Comparison of ENCODE assay signal across 1 cellular context in the genomic region with DNA sequence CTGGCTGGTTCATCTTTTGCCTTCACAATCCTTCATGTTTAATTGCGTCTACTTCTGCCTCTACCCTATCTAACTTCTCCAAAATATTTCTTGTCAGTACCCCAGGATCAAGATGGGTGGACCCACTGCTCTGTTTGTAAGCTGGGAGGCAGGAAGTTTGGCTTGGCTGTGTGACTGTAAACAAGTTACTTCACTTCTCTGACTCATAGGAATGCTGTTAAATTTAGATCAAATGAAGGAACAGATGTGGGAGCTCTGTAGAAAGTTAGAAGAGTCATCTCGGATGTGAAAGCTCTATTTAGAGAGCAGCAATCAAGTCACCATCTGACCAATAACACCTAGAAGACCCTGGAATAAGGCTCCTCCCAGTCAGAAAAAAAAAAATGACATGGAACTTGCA.
TF ChIP-seq lines count a peak whose summit lies in the region.

No MANE protein-coding gene starts in this region.

TF ChIP-seq in GM23338, 12 proteins besides CTCF, POLR2A, EP300 and RAD21 (continued from another document):
- TF ChIP-seq, protein P1, sequence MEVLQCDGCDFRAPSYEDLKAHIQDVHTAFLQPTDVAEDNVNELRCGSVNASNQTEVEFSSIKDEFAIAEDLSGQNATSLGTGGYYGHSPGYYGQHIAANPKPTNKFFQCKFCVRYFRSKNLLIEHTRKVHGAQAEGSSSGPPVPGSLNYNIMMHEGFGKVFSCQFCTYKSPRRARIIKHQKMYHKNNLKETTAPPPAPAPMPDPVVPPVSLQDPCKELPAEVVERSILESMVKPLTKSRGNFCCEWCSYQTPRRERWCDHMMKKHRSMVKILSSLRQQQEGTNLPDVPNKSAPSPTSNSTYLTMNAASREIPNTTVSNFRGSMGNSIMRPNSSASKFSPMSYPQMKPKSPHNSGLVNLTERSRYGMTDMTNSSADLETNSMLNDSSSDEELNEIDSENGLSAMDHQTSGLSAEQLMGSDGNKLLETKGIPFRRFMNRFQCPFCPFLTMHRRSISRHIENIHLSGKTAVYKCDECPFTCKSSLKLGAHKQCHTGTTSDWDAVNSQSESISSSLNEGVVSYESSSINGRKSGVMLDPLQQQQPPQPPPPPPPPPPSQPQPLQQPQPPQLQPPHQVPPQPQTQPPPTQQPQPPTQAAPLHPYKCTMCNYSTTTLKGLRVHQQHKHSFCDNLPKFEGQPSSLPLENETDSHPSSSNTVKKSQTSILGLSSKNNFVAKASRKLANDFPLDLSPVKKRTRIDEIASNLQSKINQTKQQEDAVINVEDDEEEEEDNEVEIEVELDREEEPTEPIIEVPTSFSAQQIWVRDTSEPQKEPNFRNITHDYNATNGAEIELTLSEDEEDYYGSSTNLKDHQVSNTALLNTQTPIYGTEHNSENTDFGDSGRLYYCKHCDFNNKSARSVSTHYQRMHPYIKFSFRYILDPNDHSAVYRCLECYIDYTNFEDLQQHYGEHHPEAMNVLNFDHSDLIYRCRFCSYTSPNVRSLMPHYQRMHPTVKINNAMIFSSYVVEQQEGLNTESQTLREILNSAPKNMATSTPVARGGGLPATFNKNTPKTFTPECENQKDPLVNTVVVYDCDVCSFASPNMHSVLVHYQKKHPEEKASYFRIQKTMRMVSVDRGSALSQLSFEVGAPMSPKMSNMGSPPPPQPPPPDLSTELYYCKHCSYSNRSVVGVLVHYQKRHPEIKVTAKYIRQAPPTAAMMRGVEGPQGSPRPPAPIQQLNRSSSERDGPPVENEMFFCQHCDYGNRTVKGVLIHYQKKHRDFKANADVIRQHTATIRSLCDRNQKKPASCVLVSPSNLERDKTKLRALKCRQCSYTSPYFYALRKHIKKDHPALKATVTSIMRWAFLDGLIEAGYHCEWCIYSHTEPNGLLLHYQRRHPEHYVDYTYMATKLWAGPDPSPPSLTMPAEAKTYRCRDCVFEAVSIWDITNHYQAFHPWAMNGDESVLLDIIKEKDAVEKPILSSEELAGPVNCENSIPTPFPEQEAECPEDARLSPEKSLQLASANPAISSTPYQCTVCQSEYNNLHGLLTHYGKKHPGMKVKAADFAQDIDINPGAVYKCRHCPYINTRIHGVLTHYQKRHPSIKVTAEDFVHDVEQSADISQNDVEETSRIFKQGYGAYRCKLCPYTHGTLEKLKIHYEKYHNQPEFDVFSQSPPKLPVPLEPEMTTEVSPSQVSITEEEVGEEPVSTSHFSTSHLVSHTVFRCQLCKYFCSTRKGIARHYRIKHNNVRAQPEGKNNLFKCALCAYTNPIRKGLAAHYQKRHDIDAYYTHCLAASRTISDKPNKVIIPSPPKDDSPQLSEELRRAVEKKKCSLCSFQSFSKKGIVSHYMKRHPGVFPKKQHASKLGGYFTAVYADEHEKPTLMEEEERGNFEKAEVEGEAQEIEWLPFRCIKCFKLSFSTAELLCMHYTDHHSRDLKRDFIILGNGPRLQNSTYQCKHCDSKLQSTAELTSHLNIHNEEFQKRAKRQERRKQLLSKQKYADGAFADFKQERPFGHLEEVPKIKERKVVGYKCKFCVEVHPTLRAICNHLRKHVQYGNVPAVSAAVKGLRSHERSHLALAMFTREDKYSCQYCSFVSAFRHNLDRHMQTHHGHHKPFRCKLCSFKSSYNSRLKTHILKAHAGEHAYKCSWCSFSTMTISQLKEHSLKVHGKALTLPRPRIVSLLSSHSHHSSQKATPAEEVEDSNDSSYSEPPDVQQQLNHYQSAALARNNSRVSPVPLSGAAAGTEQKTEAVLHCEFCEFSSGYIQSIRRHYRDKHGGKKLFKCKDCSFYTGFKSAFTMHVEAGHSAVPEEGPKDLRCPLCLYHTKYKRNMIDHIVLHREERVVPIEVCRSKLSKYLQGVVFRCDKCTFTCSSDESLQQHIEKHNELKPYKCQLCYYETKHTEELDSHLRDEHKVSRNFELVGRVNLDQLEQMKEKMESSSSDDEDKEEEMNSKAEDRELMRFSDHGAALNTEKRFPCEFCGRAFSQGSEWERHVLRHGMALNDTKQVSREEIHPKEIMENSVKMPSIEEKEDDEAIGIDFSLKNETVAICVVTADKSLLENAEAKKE (CRISPR knock-in tag; IDR thresholded peaks at IDR 0.05), result no peak
- TF ChIP-seq, protein P2, sequence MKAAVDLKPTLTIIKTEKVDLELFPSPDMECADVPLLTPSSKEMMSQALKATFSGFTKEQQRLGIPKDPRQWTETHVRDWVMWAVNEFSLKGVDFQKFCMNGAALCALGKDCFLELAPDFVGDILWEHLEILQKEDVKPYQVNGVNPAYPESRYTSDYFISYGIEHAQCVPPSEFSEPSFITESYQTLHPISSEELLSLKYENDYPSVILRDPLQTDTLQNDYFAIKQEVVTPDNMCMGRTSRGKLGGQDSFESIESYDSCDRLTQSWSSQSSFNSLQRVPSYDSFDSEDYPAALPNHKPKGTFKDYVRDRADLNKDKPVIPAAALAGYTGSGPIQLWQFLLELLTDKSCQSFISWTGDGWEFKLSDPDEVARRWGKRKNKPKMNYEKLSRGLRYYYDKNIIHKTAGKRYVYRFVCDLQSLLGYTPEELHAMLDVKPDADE (IDR thresholded peaks at IDR 0.05), result no peak
- no peak for TF ChIP-seq STAT1 (IDR thresholded peaks at IDR 0.05; ENCODE audit: unreplicated experiment)
